ENCODE assay signal across 18 cellular contexts in genomic region chr9:19554518-19554917, GRCh38.
"Had no signal": no experiment of that assay in that cellular context is flagged by ENCODE, and none has a peak within 500 bp of the region (broad histone marks: within the 10 kb centered on the region; RNA-seq: fewer than 3 reads in every experiment).

No MANE protein-coding gene starts in this region.

- ATAC-seq: activated CD8-positive, alpha-beta T cell treated with anti-CD3 and anti-CD28 coated beads, Interleukin-2, amount 10 ng/mL, durations not matched to agents 7 days and 5 days; esophagus mucosa; pancreas; right cardiac atrium; stimulated activated naive CD8-positive, alpha-beta T cell treated with anti-CD3 and anti-CD28 coated beads, Interleukin-15, Interleukin-2, amounts not matched to agents 100 U/mL and 50 U/mL, for 24 hours had no signal

- DNase-seq: activated CD4-positive, alpha-beta T cell treated with anti-CD3 and anti-CD28 coated beads for 1 hour; activated CD4-positive, alpha-beta T cell treated with anti-CD3 and anti-CD28 coated beads, Interleukin-2, amount 50 U/mL, for 1 hour; activated CD8-positive, alpha-beta T cell treated with anti-CD3 and anti-CD28 coated beads, Interleukin-2, amount 10 ng/mL, durations not matched to agents 7 days and 5 days; activated gamma-delta T cell; brain microvascular endothelial cell; central memory CD4-positive, alpha-beta T cell; dermis blood vessel endothelial cell; effector memory CD4-positive, alpha-beta T cell; foreskin melanocyte; left ventricle myocardium inferior; pancreas; right cardiac atrium; stimulated activated CD4-positive, alpha-beta T cell treated with anti-CD3 and anti-CD28 coated beads, Interleukin-12 subunit alpha, Interleukin-12 subunit beta, amount 100 ng/mL, for 4 hours; stimulated activated CD4-positive, alpha-beta T cell treated with anti-CD3 and anti-CD28 coated beads, Interleukin-4, amount 100 ng/mL, for 4 hours; stimulated activated naive CD8-positive, alpha-beta T cell treated with anti-CD3 and anti-CD28 coated beads, Interleukin-15, Interleukin-2, amounts not matched to agents 100 U/mL and 50 U/mL, for 24 hours; T1000 had no signal

- FAIRE-seq: endothelial cell of umbilical vein, pancreas had no signal
